In the genomic region with DNA sequence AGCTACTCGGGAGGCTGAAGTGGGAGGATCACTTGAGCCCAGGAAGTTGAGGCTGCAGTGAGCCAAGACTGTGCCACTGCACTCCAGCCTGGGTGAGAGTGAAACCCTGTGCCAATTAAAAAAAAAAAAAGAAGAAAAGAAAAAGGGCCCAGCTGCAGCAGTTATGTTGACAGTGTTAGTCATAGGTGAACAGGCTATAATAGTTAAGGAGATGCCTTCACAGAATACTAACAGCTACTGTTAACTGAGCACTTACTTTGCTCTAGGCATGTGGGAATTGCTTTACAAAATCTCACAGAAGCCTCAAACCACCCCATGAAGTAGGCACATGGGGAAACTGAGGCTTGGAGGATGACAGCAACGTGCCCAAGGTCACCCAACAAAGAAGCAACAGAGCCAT, we compare ENCODE assay signal across 26 cellular contexts. TPM values are rescaled to one million over a fixed set of nuclear protein-coding genes. Genes with fewer than 3 reads are reported as not detected.
"Had no signal": no experiment of that assay in that cellular context is flagged by ENCODE, and none has a peak within 500 bp of the region (broad histone marks: within the 10 kb centered on the region; RNA-seq: fewer than 3 reads in every experiment).

No MANE protein-coding gene starts in this region.

- H3K27ac ChIP-seq: brain microvascular endothelial cell, coronary artery, neural progenitor cell, spleen, suprapubic skin, tibial artery, upper lobe of right lung had no signal

- H3K36me3 ChIP-seq: brain microvascular endothelial cell, neural progenitor cell, spleen, suprapubic skin, upper lobe of right lung had no signal

- DNase-seq: activated CD4-positive, alpha-beta T cell treated with anti-CD3 and anti-CD28 coated beads for 1 hour; activated CD4-positive, alpha-beta T cell treated with anti-CD3 and anti-CD28 coated beads, Interleukin-2, amount 10 ng/mL, durations not matched to agents 7 days and 5 days; activated CD8-positive, alpha-beta T cell treated with anti-CD3 and anti-CD28 coated beads for 36 hours; activated gamma-delta T cell treated with Interleukin-2 at 50 U/mL for 16 hours; activated naive CD4-positive, alpha-beta T cell treated with anti-CD3 and anti-CD28 coated beads, Interleukin-2, amount 50 U/mL, for 16 hours; activated T-cell treated with anti-CD3 and anti-CD28 coated beads, Interleukin-2, amount 50 U/mL, for 4 hours; amniotic stem cell; brain microvascular endothelial cell; effector memory CD8-positive, alpha-beta T cell; erythroblast; head of caudate nucleus; immature natural killer cell; kidney; naive B cell; occipital lobe; right cardiac atrium; spleen; stimulated activated naive CD4-positive, alpha-beta T cell; tibial artery; upper lobe of right lung had no signal

- H3K27me3 ChIP-seq: brain microvascular endothelial cell, neural progenitor cell, tibial artery, upper lobe of right lung had no signal

- H3K9me3 ChIP-seq: spleen, suprapubic skin, tibial artery, upper lobe of right lung had no signal

- H3K4me3 ChIP-seq: coronary artery, neural progenitor cell, spleen, suprapubic skin, tibial artery, upper lobe of right lung had no signal

RNA-seq across cellular contexts. Expression of a gene that starts 3.9 kb away (rescaled TPM):
- total RNA-seq: activated CD8-positive, alpha-beta T cell treated with anti-CD3 and anti-CD28 coated beads for 36 hours had no signal

RNA-seq across cellular contexts. Expression of a gene that starts 59.7 kb away (rescaled TPM):
- total RNA-seq: cardiac septum, fibroblast of lung, pulmonary artery endothelial cell had no signal
